Comparison of ENCODE assay signal across 1 cellular context in genomic region chr2:236863729-236864126, GRCh38.
TF ChIP-seq lines count a peak whose summit lies in the region.

No MANE protein-coding gene starts in this region.

TF ChIP-seq in IMR-90, 13 proteins besides CTCF, POLR2A, EP300 and RAD21 (continued from another document):
- no peak for TF ChIP-seq MAZ (IDR thresholded peaks at IDR 0.05; ENCODE audit: borderline replicate concordance, low read depth, low read length)
- TF ChIP-seq CEBPB (IDR thresholded peaks at IDR 0.05; ENCODE audit: low read depth, low read length): no peak
